In the genomic region with DNA sequence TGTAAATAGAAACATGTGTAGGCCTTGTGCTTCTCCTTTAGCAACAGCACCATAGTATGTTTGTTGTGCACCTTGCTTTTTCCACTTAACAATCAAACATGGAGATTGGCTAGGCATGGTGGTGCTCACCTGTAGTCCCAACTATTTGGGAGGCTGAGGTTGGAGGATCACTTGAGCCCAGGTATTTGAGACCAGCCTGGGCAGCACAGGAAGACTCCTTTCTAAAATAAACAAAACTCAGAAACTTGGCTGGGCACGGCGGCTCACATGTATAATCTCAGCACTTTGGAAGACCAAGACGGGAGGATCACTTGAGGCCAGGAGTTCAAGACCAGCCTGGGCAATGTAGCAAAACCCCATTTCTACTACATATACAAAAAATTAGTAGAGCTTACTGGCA, we compare ENCODE assay signal across 14 cellular contexts. TPM values are rescaled to one million over a fixed set of nuclear protein-coding genes. Genes with fewer than 3 reads are reported as not detected.
DNase-seq lines count a peak whose midpoint lies in the region; ATAC-seq and TF ChIP-seq lines count a peak whose summit lies in the region.
"Had no signal": no experiment of that assay in that cellular context is flagged by ENCODE, and none has a peak within 500 bp of the region (broad histone marks: within the 10 kb centered on the region; RNA-seq: fewer than 3 reads in every experiment).

No MANE protein-coding gene starts in this region.

- intact Hi-C loops in dorsolateral prefrontal cortex (cut with DNase I): loop anchor here in 1 of 2 donors (10.0 kb wide), 1 partner anchor 167 kb away; no protein-coding TSS in a partner anchor

- H3K4me3 ChIP-seq in dorsolateral prefrontal cortex (peak overlapping the region in 8 of 59 donors; percentile 63 to 82 (median 72)), thoracic aorta (no peak overlapping the region), endodermal cell (ENCODE audit: low read length) (no peak overlapping the region)
- H3K4me3 ChIP-seq: lung, MG63, SK-N-MC had no signal

- 91% methylated on average over 3 of the region's 3 CpGs; no CpG with 5 or more reads in 1 of the 2 experiments for WGBS in endodermal cell (ENCODE audit: insufficient coverage in 1 of 2, insufficient read length in 1 of 2), 2 experiments

- no peaks in the 10 kb centered on the region for H3K9me3 ChIP-seq in T-helper 17 cell (ENCODE audit: control insufficient read depth, low read length, poor library complexity, severe bottlenecking)
- H3K9me3 ChIP-seq in thoracic aorta: no peaks in the 10 kb centered on the region
- no peaks in the 10 kb centered on the region for H3K9me3 ChIP-seq in endodermal cell (ENCODE audit: control insufficient read depth, low read length)
- H3K9me3 ChIP-seq: MG63 had no signal

- no peak overlapping the region for H3K9ac ChIP-seq in endodermal cell (ENCODE audit: extremely low read depth, low read length, poor library complexity, severe bottlenecking)

- H3K36me3 ChIP-seq in thoracic aorta: no peaks in the 10 kb centered on the region
- no peaks in the 10 kb centered on the region for H3K36me3 ChIP-seq in endodermal cell (ENCODE audit: control insufficient read depth, insufficient read depth, low read length)
- H3K36me3 ChIP-seq: MG63 had no signal

- H3K4me1 ChIP-seq in thoracic aorta (ENCODE audit: control insufficient read depth in 1 of 2, low read depth in 2 of 2): peaks cover 12 to 36% of the 10 kb centered on the region in 2 donors
- no peaks in the 10 kb centered on the region for H3K4me1 ChIP-seq in endodermal cell (ENCODE audit: control insufficient read depth, insufficient read depth, low read length)

- no peak overlapping the region for H3K4me3 Mint-ChIP-seq in T-helper 17 cell
- H3K4me3 Mint-ChIP-seq in nephron progenitor cell: peak overlapping the region; percentile 85
- no peak overlapping the region for H3K4me3 Mint-ChIP-seq in endodermal cell
- H3K4me3 Mint-ChIP-seq: activated naive CD4-positive, alpha-beta T cell treated with anti-CD3 and anti-CD28 coated beads, Interleukin-2, amount 10 ng/mL, durations not matched to agents 7 days and 5 days had no signal

- H3K9me3 Mint-ChIP-seq in nephron progenitor cell (no peaks in the 10 kb centered on the region), endodermal cell (no peaks in the 10 kb centered on the region)
- H3K9me3 Mint-ChIP-seq: activated naive CD4-positive, alpha-beta T cell treated with anti-CD3 and anti-CD28 coated beads, Interleukin-2, amount 10 ng/mL, durations not matched to agents 7 days and 5 days had no signal

- H3K36me3 Mint-ChIP-seq in T-helper 17 cell (ENCODE audit: low read depth) (no peaks in the 10 kb centered on the region), nephron progenitor cell (ENCODE audit: low read depth) (peaks cover under 1% of the 10 kb centered on the region), endodermal cell (ENCODE audit: low read depth) (no peaks in the 10 kb centered on the region)
- H3K36me3 Mint-ChIP-seq: activated naive CD4-positive, alpha-beta T cell treated with anti-CD3 and anti-CD28 coated beads, Interleukin-2, amount 10 ng/mL, durations not matched to agents 7 days and 5 days had no signal

- DNase-seq in T-helper 17 cell (no peak), dorsolateral prefrontal cortex (no peak), nephron progenitor cell (no peak), thoracic aorta (ENCODE audit: low spot score) (no peak), iPS-NIHi11 (ENCODE audit: low spot score) (no peak), endodermal cell (no peak), germinal center (ENCODE audit: low spot score) (no peak)
- DNase-seq: activated CD8-positive, alpha-beta memory T cell treated with anti-CD3 and anti-CD28 coated beads for 24 hours; activated naive CD4-positive, alpha-beta T cell treated with anti-CD3 and anti-CD28 coated beads, Interleukin-2, amount 10 ng/mL, durations not matched to agents 7 days and 5 days; DMS79 treated with DMSO at 0.1 percent for 48 hours; MG63; stimulated activated CD4-positive, alpha-beta T cell treated with anti-CD3 and anti-CD28 coated beads, Interleukin-12 subunit alpha, Interleukin-12 subunit beta, amount 100 ng/mL, for 4 hours had no signal

- H3K27ac ChIP-seq in dorsolateral prefrontal cortex (peak overlapping the region; percentile 42 to 99 (median 93)), thoracic aorta (peak overlapping the region; percentile 73 to 78), endodermal cell (ENCODE audit: low read depth, low read length) (no peak overlapping the region)
- H3K27ac ChIP-seq: SK-N-MC had no signal

- TF ChIP-seq CTCF in dorsolateral prefrontal cortex (IDR thresholded peaks at IDR 0.05 in 54 of 56, conservative IDR thresholded peaks at IDR 0.05 in 2 of 56; ENCODE audit: low read depth in 1 of 56, partially characterized antibody in 56 of 56) (no peak), nephron progenitor cell (IDR thresholded peaks at IDR 0.05) (no peak), thoracic aorta (IDR thresholded peaks at IDR 0.05) (no peak), endodermal cell (conservative IDR thresholded peaks at IDR 0.05) (no peak)

- H3K27me3 ChIP-seq in dorsolateral prefrontal cortex (no peaks in the 10 kb centered on the region), thoracic aorta (replicated peaks; ENCODE audit: insufficient read depth) (no peaks in the 10 kb centered on the region), endodermal cell (ENCODE audit: control insufficient read depth, insufficient read depth, low read length, poor library complexity, severe bottlenecking) (no peaks in the 10 kb centered on the region)
- H3K27me3 ChIP-seq: MG63 had no signal

- H3K27me3 Mint-ChIP-seq in T-helper 17 cell (no peaks in the 10 kb centered on the region), nephron progenitor cell (ENCODE audit: low read depth, poor library complexity) (no peaks in the 10 kb centered on the region), endodermal cell (ENCODE audit: insufficient read depth) (peaks cover 3% of the 10 kb centered on the region)
- H3K27me3 Mint-ChIP-seq: activated naive CD4-positive, alpha-beta T cell treated with anti-CD3 and anti-CD28 coated beads, Interleukin-2, amount 10 ng/mL, durations not matched to agents 7 days and 5 days had no signal

- H3K4me1 Mint-ChIP-seq in T-helper 17 cell (peaks cover 4% of the 10 kb centered on the region), nephron progenitor cell (peaks cover 58% of the 10 kb centered on the region), endodermal cell (peaks cover 17% of the 10 kb centered on the region)

- H3K27ac Mint-ChIP-seq in T-helper 17 cell (peak overlapping the region; percentile 41), nephron progenitor cell (peak overlapping the region; percentile 98), endodermal cell (no peak overlapping the region)
- H3K27ac Mint-ChIP-seq: activated naive CD4-positive, alpha-beta T cell treated with anti-CD3 and anti-CD28 coated beads, Interleukin-2, amount 10 ng/mL, durations not matched to agents 7 days and 5 days had no signal

- ATAC-seq in T-helper 17 cell: no peak
- ATAC-seq in thoracic aorta (ENCODE audit: insufficient number of reproducible peaks, low FRiP score, low read depth): no peak

RNA-seq across cellular contexts. Expression of gene FAXDC2, which starts 0.9 kb away (rescaled TPM):
- total RNA-seq in T-helper 17 cell (10 to 100 TPM in 1 of 2 donors, 1 to 10 TPM in 1; 1.1 to 36.8 TPM), dorsolateral prefrontal cortex (100 to 1,000 TPM in 7 of 120 experiments, 10 to 100 TPM in 113; 17.1 to 155 (median 53.8) TPM), thoracic aorta (10 to 100 TPM; 43.9 to 70.5 TPM), endodermal cell (1 to 10 TPM; 2.3 to 6.2 TPM)
- 12.0 TPM for polyA plus RNA-seq in endodermal cell (2013, experiment 1 of 2)
- polyA plus RNA-seq in endodermal cell (2013, experiment 2 of 2): 10.4 TPM

RNA-seq across cellular contexts. Expression of gene CNOT8, which starts 7.1 kb away (rescaled TPM):
- total RNA-seq in T-helper 17 cell (100 to 1,000 TPM; 109 to 111 TPM), dorsolateral prefrontal cortex (10 to 100 TPM; 40.2 to 72.9 (median 52.6) TPM), thoracic aorta (10 to 100 TPM; 75.5 to 90.9 TPM), endodermal cell (10 to 100 TPM; 44.6 to 48.8 TPM)
- polyA plus RNA-seq in endodermal cell (2013, experiment 1 of 2): 71.1 TPM
- polyA plus RNA-seq in endodermal cell (2013, experiment 2 of 2): 71.0 TPM
